1 cellular context compared by ENCODE assay signal in the genomic region with DNA sequence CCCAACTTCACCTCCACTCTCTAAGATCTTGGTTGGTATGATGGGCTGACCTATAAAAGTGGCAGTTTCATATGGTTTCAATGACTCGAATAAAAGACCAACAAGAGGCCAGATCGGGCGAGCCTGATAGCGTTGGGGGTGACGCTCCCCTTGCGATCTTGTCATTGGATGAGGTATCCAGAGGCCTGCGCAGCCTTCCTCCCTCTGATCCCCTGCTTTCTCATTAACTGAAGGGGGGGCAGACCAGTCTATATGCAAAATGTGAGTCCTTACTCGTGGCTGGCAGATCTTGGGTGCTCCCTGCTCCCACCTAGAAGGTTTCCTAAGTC.
TF ChIP-seq lines count a peak whose summit lies in the region.

No MANE protein-coding gene starts in this region.

TF ChIP-seq in HepG2, 621 proteins besides CTCF, POLR2A, EP300 and RAD21:
- TF ChIP-seq FOXC1 (CRISPR knock-in tag; IDR thresholded peaks at IDR 0.05; ENCODE audit: borderline replicate concordance) (0 out of 2 replicates have a peak, but pooled peaks have one; percentile 45), ZNF382 (CRISPR knock-in tag; IDR thresholded peaks at IDR 0.05; ENCODE audit: borderline replicate concordance) (no peak), ZNF619 (CRISPR knock-in tag; IDR thresholded peaks at IDR 0.05) (no peak), TBP (CRISPR knock-in tag; IDR thresholded peaks at IDR 0.05) (no peak), ZNF569 (CRISPR knock-in tag; IDR thresholded peaks at IDR 0.05; ENCODE audit: borderline replicate concordance) (no peak)
- TF ChIP-seq, protein P1, sequence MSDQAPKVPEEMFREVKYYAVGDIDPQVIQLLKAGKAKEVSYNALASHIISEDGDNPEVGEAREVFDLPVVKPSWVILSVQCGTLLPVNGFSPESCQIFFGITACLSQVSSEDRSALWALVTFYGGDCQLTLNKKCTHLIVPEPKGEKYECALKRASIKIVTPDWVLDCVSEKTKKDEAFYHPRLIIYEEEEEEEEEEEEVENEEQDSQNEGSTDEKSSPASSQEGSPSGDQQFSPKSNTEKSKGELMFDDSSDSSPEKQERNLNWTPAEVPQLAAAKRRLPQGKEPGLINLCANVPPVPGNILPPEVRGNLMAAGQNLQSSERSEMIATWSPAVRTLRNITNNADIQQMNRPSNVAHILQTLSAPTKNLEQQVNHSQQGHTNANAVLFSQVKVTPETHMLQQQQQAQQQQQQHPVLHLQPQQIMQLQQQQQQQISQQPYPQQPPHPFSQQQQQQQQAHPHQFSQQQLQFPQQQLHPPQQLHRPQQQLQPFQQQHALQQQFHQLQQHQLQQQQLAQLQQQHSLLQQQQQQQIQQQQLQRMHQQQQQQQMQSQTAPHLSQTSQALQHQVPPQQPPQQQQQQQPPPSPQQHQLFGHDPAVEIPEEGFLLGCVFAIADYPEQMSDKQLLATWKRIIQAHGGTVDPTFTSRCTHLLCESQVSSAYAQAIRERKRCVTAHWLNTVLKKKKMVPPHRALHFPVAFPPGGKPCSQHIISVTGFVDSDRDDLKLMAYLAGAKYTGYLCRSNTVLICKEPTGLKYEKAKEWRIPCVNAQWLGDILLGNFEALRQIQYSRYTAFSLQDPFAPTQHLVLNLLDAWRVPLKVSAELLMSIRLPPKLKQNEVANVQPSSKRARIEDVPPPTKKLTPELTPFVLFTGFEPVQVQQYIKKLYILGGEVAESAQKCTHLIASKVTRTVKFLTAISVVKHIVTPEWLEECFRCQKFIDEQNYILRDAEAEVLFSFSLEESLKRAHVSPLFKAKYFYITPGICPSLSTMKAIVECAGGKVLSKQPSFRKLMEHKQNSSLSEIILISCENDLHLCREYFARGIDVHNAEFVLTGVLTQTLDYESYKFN (CRISPR knock-in tag; conservative IDR thresholded peaks at IDR 0.05): no peak
